ENCODE assay signal across 8 cellular contexts in the genomic region with DNA sequence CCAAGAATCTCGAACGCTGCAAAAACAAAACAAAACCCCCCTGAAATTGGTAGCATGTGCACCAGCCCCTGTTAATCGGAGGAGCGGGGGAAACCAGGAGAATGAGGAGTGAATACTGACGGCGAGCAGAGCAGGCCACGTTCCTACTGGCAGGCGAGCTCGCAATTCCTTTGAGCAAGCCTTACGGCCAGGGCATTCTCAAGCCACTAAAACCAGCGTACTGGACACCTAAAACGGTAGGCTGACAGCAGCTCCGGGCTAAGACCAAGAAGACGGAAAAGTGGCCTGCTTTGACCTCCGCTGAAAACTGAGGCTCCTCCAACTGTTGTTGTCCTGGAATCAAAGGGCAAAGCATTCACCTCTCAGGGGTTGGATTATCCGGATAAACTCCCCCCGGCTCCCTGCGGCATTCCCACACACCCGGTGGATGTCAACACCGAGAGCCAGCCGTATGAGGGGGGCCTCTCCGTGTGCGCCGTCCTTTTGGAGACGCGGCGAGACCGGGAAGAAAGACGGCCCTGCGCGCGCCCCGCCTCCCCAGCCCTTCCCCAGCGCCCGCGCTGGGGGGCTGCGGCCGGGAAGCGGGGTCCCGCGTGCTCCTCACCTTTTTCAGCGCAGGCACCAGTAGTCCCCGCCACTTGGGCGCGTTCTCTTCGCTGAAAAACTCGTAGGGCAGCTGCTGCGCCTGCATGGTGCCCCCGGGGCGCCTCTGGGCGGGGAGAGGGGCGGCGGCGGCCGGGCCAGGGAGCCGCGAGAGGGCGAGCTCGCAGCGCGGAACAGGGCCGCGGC. TPM values are rescaled to one million over a fixed set of nuclear protein-coding genes. Genes with fewer than 3 reads are reported as not detected.
DNase-seq lines count a peak whose midpoint lies in the region; ATAC-seq, FAIRE-seq and TF ChIP-seq lines count a peak whose summit lies in the region.

No MANE protein-coding gene starts in this region.

- H3K9me3 ChIP-seq in CD4-positive, alpha-beta memory T cell (ENCODE audit: control insufficient read depth in 1 of 2, low read length in 2 of 2) = no peaks in the 10 kb centered on the region
- no peaks in the 10 kb centered on the region for H3K9me3 ChIP-seq in Panc1 (ENCODE audit: control insufficient read depth, insufficient read depth, low read depth, low read length)
- H3K9me3 ChIP-seq in neuron (ENCODE audit: low read length) = no peaks in the 10 kb centered on the region
- no peaks in the 10 kb centered on the region for H3K9me3 ChIP-seq in tibial nerve

- H3K27ac Mint-ChIP-seq in CD4-positive, alpha-beta memory T cell = peak overlapping the region; percentile 89 to 98 (median 94)

- H3K27ac ChIP-seq in CD4-positive, alpha-beta memory T cell (ENCODE audit: low read depth, low read length) = peak overlapping the region; percentile 62
- H3K27ac ChIP-seq in Panc1 (ENCODE audit: low read length) (peak overlapping the region; percentile 76), tibial nerve (peak overlapping the region; percentile 90 to 99 (median 97))

- TF ChIP-seq CTCF in Panc1 (IDR thresholded peaks at IDR 0.05) (peak; percentile 74), tibial nerve (IDR thresholded peaks at IDR 0.05) (peak in 4 of 5 experiments; percentile 9 to 46 (median 32))

- peaks cover 9% of the 10 kb centered on the region for H3K36me3 ChIP-seq in CD4-positive, alpha-beta memory T cell (ENCODE audit: insufficient read depth, low read length)
- no peaks in the 10 kb centered on the region; the same call in 1 of the 2 replicates for H3K36me3 ChIP-seq in Panc1 (ENCODE audit: control insufficient read depth, insufficient read depth, low read length)
- peaks cover 8% of the 10 kb centered on the region for H3K36me3 ChIP-seq in neuron (ENCODE audit: insufficient read depth, low read length)
- no peaks in the 10 kb centered on the region for H3K36me3 ChIP-seq in tibial nerve

- H3K4me1 ChIP-seq in CD4-positive, alpha-beta memory T cell (ENCODE audit: insufficient read depth, low read length) = peaks cover 69% of the 10 kb centered on the region
- H3K4me1 ChIP-seq in Panc1 (ENCODE audit: control insufficient read depth, insufficient read depth, low read length) (peaks cover 26% of the 10 kb centered on the region), neuron (ENCODE audit: insufficient read depth, low read length) (peaks cover 28% of the 10 kb centered on the region), tibial nerve (peaks cover 0 to 45% (median 35%) of the 10 kb centered on the region in 4 donors)

- DNase-seq in CD4-positive, alpha-beta memory T cell = peak; percentile 48 to 68 (median 57)
- no peak for DNase-seq in Panc1 (ENCODE audit: low read depth, low spot score)
- peak; percentile 43 for DNase-seq in activated gamma-delta T cell treated with anti-CD3 and anti-CD28 coated beads, Interleukin-2, amount 50 U/mL, for 16 hours (ENCODE audit: low read depth)
- DNase-seq in frontal cortex (ENCODE audit: low spot score in 2 of 2) = peak; percentile 73 to 82
- DNase-seq in tibial nerve (ENCODE audit: low spot score in 2 of 2) = peak in 1 of 2 donors; percentile 20

- in situ Hi-C loops in Panc1 (cut with HindIII; ENCODE audit: low pct_unique_long_range_greater_than_20kb, low sequenced_read_pairs) = no loop called here

- H3K4me3 ChIP-seq in CD4-positive, alpha-beta memory T cell (ENCODE audit: low read length in 2 of 2) = peak overlapping the region; percentile 61 to 62
- H3K4me3 ChIP-seq in Panc1 (ENCODE audit: low read depth in 2 of 2, low read length in 2 of 2) = peak overlapping the region; percentile 72 to 90
- H3K4me3 ChIP-seq in neuron (ENCODE audit: low read length) = peak overlapping the region; percentile 56
- H3K4me3 ChIP-seq in tibial nerve = peak overlapping the region; percentile 85 to 93 (median 87)

- no peak overlapping the region for H2AFZ ChIP-seq in neuron (ENCODE audit: low read depth, low read length)

- BruUV-seq in Panc1 (replicated peaks; lab: Mats Ljungman, UMichigan) = no TSS peak

- CTCF ChIA-PET in CD4-positive, alpha-beta memory T cell (lab: Charles Lee; ENCODE audit: partially characterized antibody) = interaction anchor here (0.7 to 13.8 kb wide), 22 partner anchors 8 to 172 kb away, joined by 3 to 271 read pairs (median 4); no protein-coding TSS in a partner anchor
- CTCF ChIA-PET in Panc1 (lab: Charles Lee) = interaction anchor here (1.0 to 2.9 kb wide), 2 partner anchors 108 to 173 kb away, joined by 3 to 11 read pairs; no protein-coding TSS in a partner anchor

- peak in 1 of 2 donors; percentile 16 for TF ChIP-seq EP300 in tibial nerve (IDR thresholded peaks at IDR 0.05)

- FAIRE-seq in frontal cortex (lab: Jason Lieb, UNC) = no peak

- peaks cover 14 to 45% of the 10 kb centered on the region in 2 donors for H3K36me3 Mint-ChIP-seq in CD4-positive, alpha-beta memory T cell

- intact Hi-C loops in CD4-positive, alpha-beta memory T cell (cut with micrococcal nuclease) = loop anchor here (1.0 to 10.0 kb wide), 5 partner anchors 17 to 515 kb away; a partner anchor contains a TSS
- intact Hi-C loops in Panc1 (cut with micrococcal nuclease; ENCODE audit: unreplicated experiment) = loop anchor here (5.0 kb wide), 1 partner anchor 58 kb away; no protein-coding TSS in a partner anchor

- H3K4me3 Mint-ChIP-seq in CD4-positive, alpha-beta memory T cell = peak overlapping the region; percentile 91 to 99 (median 97)

- peaks cover 0 to 3% (median 0%) of the 10 kb centered on the region in 8 donors for H3K9me3 Mint-ChIP-seq in CD4-positive, alpha-beta memory T cell

- 0% methylated on average over 24 to 32 of the region's 63 CpGs for WGBS in tibial nerve, 2 donors

- H3K27me3 Mint-ChIP-seq in CD4-positive, alpha-beta memory T cell = no peaks in the 10 kb centered on the region

- POLR2A ChIA-PET in CD4-positive, alpha-beta memory T cell (lab: Charles Lee; ENCODE audit: partially characterized antibody) = interaction anchor here (0.5 to 5.4 kb wide), 37 partner anchors 9 to 411 kb away, joined by 3 to 225 read pairs (median 6); a partner anchor contains a TSS
- POLR2A ChIA-PET in Panc1 (lab: Charles Lee) = no interaction called here

- H3K27me3 ChIP-seq in CD4-positive, alpha-beta memory T cell (ENCODE audit: insufficient read depth, low read length) = no peaks in the 10 kb centered on the region
- H3K27me3 ChIP-seq in Panc1 (ENCODE audit: control insufficient read depth, insufficient read depth, low read length) = no peaks in the 10 kb centered on the region
- H3K27me3 ChIP-seq in neuron (ENCODE audit: insufficient read depth, low read length) = no peaks in the 10 kb centered on the region
- no peaks in the 10 kb centered on the region for H3K27me3 ChIP-seq in tibial nerve

- ATAC-seq in GM19328 (IDR thresholded peaks at IDR 0.05; ENCODE audit: unreplicated experiment) (peak; percentile 32), HG03439 (IDR thresholded peaks at IDR 0.05; ENCODE audit: unreplicated experiment) (peak; percentile 40), Panc1 (peak; percentile 69)

- peaks cover 38 to 82% (median 63%) of the 10 kb centered on the region in 4 donors for H3K4me1 Mint-ChIP-seq in CD4-positive, alpha-beta memory T cell

- TF ChIP-seq POLR2A in tibial nerve (IDR thresholded peaks at IDR 0.05) = peak in 1 of 2 donors; percentile 13

RNA-seq across cellular contexts. Expression of a gene that starts 0.9 kb away (rescaled TPM):
- 100 to 1,000 TPM in 1 of 2 experiments, 10 to 100 TPM in 1; 94.4 to 103 TPM for total RNA-seq in CD4-positive, alpha-beta memory T cell
- 10 to 100 TPM in 1 of 2 donors, 1 to 10 TPM in 1; 5.7 to 25.6 TPM for polyA plus RNA-seq in CD4-positive, alpha-beta memory T cell
- total RNA-seq in Panc1 (2021; ENCODE audit: unreplicated experiment) (28.7 TPM), frontal cortex (26.5 TPM), tibial nerve (10 to 100 TPM; 18.6 to 27.3 (median 23.4) TPM)
- polyA plus RNA-seq in Panc1 (2012; ENCODE audit: insufficient read length) = 7.9 TPM
